ENCODE assay signal across 8 cellular contexts in genomic region chr3:66407281-66408218, GRCh38.
DNase-seq lines count a peak whose midpoint lies in the region; ATAC-seq, FAIRE-seq and TF ChIP-seq lines count a peak whose summit lies in the region.

No MANE protein-coding gene starts in this region.

- H3K4me1 ChIP-seq in Loucy (ENCODE audit: insufficient read depth, low read length, poor library complexity, severe bottlenecking) (peaks cover 5% of the 10 kb centered on the region), endothelial cell of umbilical vein (ENCODE audit: control insufficient read depth, extremely low read depth, insufficient read depth, low read length) (no peaks in the 10 kb centered on the region)

- POLR2A ChIA-PET in endothelial cell of umbilical vein (lab: Charles Lee): no interaction called here

- H3K4me2 ChIP-seq in Loucy (ENCODE audit: low read depth, low read length, poor library complexity, severe bottlenecking): no peak overlapping the region
- no peak overlapping the region for H3K4me2 ChIP-seq in endothelial cell of umbilical vein (ENCODE audit: insufficient read depth, low read length)

- peak; percentile 85 for FAIRE-seq in endothelial cell of umbilical vein (lab: Jason Lieb, UNC)

- H3K9ac ChIP-seq in Loucy (ENCODE audit: low read depth, low read length, poor library complexity, severe bottlenecking): no peak overlapping the region
- H3K9ac ChIP-seq in endothelial cell of umbilical vein (replicated peaks; ENCODE audit: extremely low read depth, insufficient read depth, low read length): no peak overlapping the region

- H3K27ac ChIP-seq in endothelial cell of umbilical vein (ENCODE audit: insufficient read depth, low read depth, low read length): no peak overlapping the region

- H3K27me3 ChIP-seq in Loucy (ENCODE audit: insufficient read depth, low read length, poor library complexity, severe bottlenecking) (no peaks in the 10 kb centered on the region), endothelial cell of umbilical vein (ENCODE audit: control insufficient read depth in 2 of 2, insufficient read depth in 2 of 2, low read length in 2 of 2) (no peaks in the 10 kb centered on the region)

- H4K20me1 ChIP-seq in Loucy (ENCODE audit: insufficient read depth, low read length, poor library complexity, severe bottlenecking) (peaks cover 6% of the 10 kb centered on the region), endothelial cell of umbilical vein (replicated peaks; ENCODE audit: control insufficient read depth, extremely low read depth, insufficient read depth, low read length) (no peaks in the 10 kb centered on the region)

- CTCF ChIA-PET in endothelial cell of umbilical vein (lab: Charles Lee): interaction anchor here (0.6 to 3.4 kb wide), 38 partner anchors 11 to 1177 kb away, joined by 3 to 20 read pairs (median 5); partner anchors contain the start of gene LRIG1

- H3K36me3 ChIP-seq in Loucy (ENCODE audit: insufficient read depth, low read length): peaks cover 93% of the 10 kb centered on the region; the same call in 1 of the 2 replicates
- peaks cover 7 to 61% of the 10 kb centered on the region in 2 experiments for H3K36me3 ChIP-seq in endothelial cell of umbilical vein (ENCODE audit: control insufficient read depth in 2 of 2, extremely low read depth in 1 of 2, insufficient read depth in 2 of 2, low read length in 2 of 2)

- no peaks in the 10 kb centered on the region for H3F3A ChIP-seq in Loucy (ENCODE audit: low read depth)

- H3K4me3 ChIP-seq in Loucy (ENCODE audit: low read length, poor library complexity, severe bottlenecking) (no peak overlapping the region), endothelial cell of umbilical vein (replicated peaks in 1 of 3; ENCODE audit: insufficient read depth in 1 of 3, low read depth in 1 of 3, low read length in 3 of 3) (no peak overlapping the region)

- H3K4me1 Mint-ChIP-seq in stimulated activated effector memory CD8-positive, alpha-beta T cell treated with anti-CD3 and anti-CD28 coated beads, Interleukin-12 subunit alpha, Interleukin-12 subunit beta, amount 100 ng/mL, for 72 hours: peaks cover 6% of the 10 kb centered on the region

- H3K9me3 ChIP-seq in Loucy (ENCODE audit: insufficient read depth, low read depth, low read length) (no peaks in the 10 kb centered on the region), endothelial cell of umbilical vein (replicated peaks; ENCODE audit: control insufficient read depth, insufficient read depth, low read length) (no peaks in the 10 kb centered on the region)

- no peak overlapping the region for H3K4me3 Mint-ChIP-seq in stimulated activated effector memory CD8-positive, alpha-beta T cell treated with anti-CD3 and anti-CD28 coated beads, Interleukin-12 subunit alpha, Interleukin-12 subunit beta, amount 100 ng/mL, for 72 hours

- H3K36me3 Mint-ChIP-seq in stimulated activated effector memory CD8-positive, alpha-beta T cell treated with anti-CD3 and anti-CD28 coated beads, Interleukin-12 subunit alpha, Interleukin-12 subunit beta, amount 100 ng/mL, for 72 hours: peaks cover 57% of the 10 kb centered on the region

- H2AFZ ChIP-seq in Loucy (ENCODE audit: low read length): no peak overlapping the region
- no peak overlapping the region for H2AFZ ChIP-seq in endothelial cell of umbilical vein (ENCODE audit: low read depth, low read length)

- H3K9me2 ChIP-seq in Loucy (replicated peaks; ENCODE audit: low read depth, low read length): no peaks in the 10 kb centered on the region

- no peak overlapping the region for H3K27ac Mint-ChIP-seq in stimulated activated effector memory CD8-positive, alpha-beta T cell treated with anti-CD3 and anti-CD28 coated beads, Interleukin-12 subunit alpha, Interleukin-12 subunit beta, amount 100 ng/mL, for 72 hours

- TF ChIP-seq CTCF in GM10266 (IDR thresholded peaks at IDR 0.05; ENCODE audit: control insufficient read depth, insufficient read depth, low read depth, missing control alignments) (peak; percentile 91), Loucy (conservative IDR thresholded peaks at IDR 0.05; ENCODE audit: low read length) (peak; percentile 98), endothelial cell of umbilical vein (IDR thresholded peaks at IDR 0.05; ENCODE audit: extremely low read depth in 1 of 2, insufficient read depth in 1 of 2, low read depth in 1 of 2, low read length in 2 of 2) (peak; percentile 80 to 94)

- ATAC-seq in GM21576 (IDR thresholded peaks at IDR 0.05; ENCODE audit: unreplicated experiment): peak; percentile 86
- ATAC-seq in stimulated activated effector memory CD8-positive, alpha-beta T cell treated with anti-CD3 and anti-CD28 coated beads, Interleukin-12 subunit alpha, Interleukin-12 subunit beta, amount 100 ng/mL, for 72 hours: peak; percentile 87

- dilution Hi-C loops in endothelial cell of umbilical vein (cut with MboI; ENCODE audit: extremely low pct_ligation_motif_present, low sequenced_read_pairs): no loop called here

- BruUV-seq in endothelial cell of umbilical vein (replicated peaks; lab: Mats Ljungman, UMichigan): no TSS peak

- intact Hi-C loops in endothelial cell of umbilical vein (cut with micrococcal nuclease): loop anchor here (1.0 to 5.0 kb wide), 6 partner anchors 35 to 409 kb away; partner anchors contain the start of gene LRIG1

- no peaks in the 10 kb centered on the region for H3K9me1 ChIP-seq in endothelial cell of umbilical vein (replicated peaks; ENCODE audit: control insufficient read depth, extremely low read depth, insufficient read depth, low read length)

- DNase-seq in GM10266 (ENCODE audit: extremely low spot score) (peak; percentile 86), endothelial cell of umbilical vein (ENCODE audit: low read depth, low spot score) (peak; percentile 72), myocyte (ENCODE audit: low read depth) (peak; percentile 59), OCI-M2 (lab: John Stamatoyannopoulos, UW; ENCODE audit: unreplicated experiment) (no peak)
- peak; percentile 34 to 40 for DNase-seq in activated CD8-positive, alpha-beta memory T cell treated with anti-CD3 and anti-CD28 coated beads for 4 hours (ENCODE audit: low read depth in 2 of 2)
- peak; percentile 79 to 87 for DNase-seq in stimulated activated effector memory CD8-positive, alpha-beta T cell treated with anti-CD3 and anti-CD28 coated beads, Interleukin-12 subunit alpha, Interleukin-12 subunit beta, amount 100 ng/mL, for 72 hours (ENCODE audit: low spot score in 2 of 2)

- H3K9me3 Mint-ChIP-seq in stimulated activated effector memory CD8-positive, alpha-beta T cell treated with anti-CD3 and anti-CD28 coated beads, Interleukin-12 subunit alpha, Interleukin-12 subunit beta, amount 100 ng/mL, for 72 hours: no peaks in the 10 kb centered on the region

- peaks cover 12% of the 10 kb centered on the region; the same call in 1 of the 2 replicates for H3K79me2 ChIP-seq in Loucy (ENCODE audit: insufficient read depth, low read length)
- H3K79me2 ChIP-seq in endothelial cell of umbilical vein (ENCODE audit: control insufficient read depth, insufficient read depth, low read length): no peaks in the 10 kb centered on the region

- no peak for TF ChIP-seq POLR2A in endothelial cell of umbilical vein (IDR thresholded peaks at IDR 0.05; ENCODE audit: low read depth, low read length)

TF ChIP-seq in endothelial cell of umbilical vein, 7 proteins besides CTCF, POLR2A, EP300 and RAD21:
- TF ChIP-seq GATA2 (IDR thresholded peaks at IDR 0.05; ENCODE audit: insufficient read depth, insufficient read length, low read depth, low read length) (no peak), FOS (IDR thresholded peaks at IDR 0.05; ENCODE audit: borderline replicate concordance, insufficient read depth, low read length) (no peak), POLR2AphosphoS5 (IDR thresholded peaks at IDR 0.05; ENCODE audit: insufficient read depth, low read depth, low read length) (no peak), MYC (IDR thresholded peaks at IDR 0.05; ENCODE audit: low read depth, low read length) (peak; percentile 51)
- TF ChIP-seq, protein P1, sequence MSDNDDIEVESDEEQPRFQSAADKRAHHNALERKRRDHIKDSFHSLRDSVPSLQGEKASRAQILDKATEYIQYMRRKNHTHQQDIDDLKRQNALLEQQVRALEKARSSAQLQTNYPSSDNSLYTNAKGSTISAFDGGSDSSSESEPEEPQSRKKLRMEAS (IDR thresholded peaks at IDR 0.05; ENCODE audit: insufficient read depth, insufficient read length): peak; percentile 75
TF ChIP-seq in endothelial cell of umbilical vein: peak in this region for 2.
